Comparison of ENCODE assay signal across 8 cellular contexts in genomic region chr20:45812157-45813005, GRCh38. TPM values are rescaled to one million over a fixed set of nuclear protein-coding genes. Genes with fewer than 3 reads are reported as not detected.
A peak's percentile ranks its signal among the peaks of the same experiment; 100 is the strongest.
DNase-seq lines count a peak whose midpoint lies in the region; ATAC-seq and TF ChIP-seq lines count a peak whose summit lies in the region.

Gene UBE2C (plus strand): TSS chr20:45812644. CDS start chr20:45812696, 52 bp downstream.

- peak within 1 kb of the TSS; percentile 95 for H3K4me2 ChIP-seq in PC-3 (ENCODE audit: low read length)

- 1% methylated on average over 64 to 65 of the region's 65 CpGs for WGBS in esophagus, 2 donors

- H3F3A ChIP-seq in PC-3 (ENCODE audit: low read length, unreplicated experiment) = peaks cover 11% of the 10 kb centered on the region

- peak within 1 kb of the TSS; percentile 82 for H3K27ac ChIP-seq in PC-3 (ENCODE audit: low read length)
- H3K27ac ChIP-seq in esophagus (ENCODE audit: low read depth in 2 of 2, low read length in 1 of 2) = peak within 1 kb of the TSS; percentile 6 to 58

- H3K9ac ChIP-seq in PC-3 (ENCODE audit: low read length) (peak within 1 kb of the TSS; percentile 99), mucosa of stomach (ENCODE audit: low read length) (peak within 1 kb of the TSS; percentile 50)

- peaks cover 35% of the 10 kb centered on the region for H3K79me2 ChIP-seq in PC-3 (ENCODE audit: low read length)

- CTCF ChIA-PET in PC-3 (lab: Charles Lee) = interaction anchor here (0.6 kb wide), 1 partner anchor 80 kb away, joined by 3 read pairs; no protein-coding TSS in a partner anchor

- TSS peak; percentile 57 for BruUV-seq in PC-3 (replicated peaks; lab: Mats Ljungman, UMichigan)

- no peaks in the 10 kb centered on the region for H3K9me2 ChIP-seq in PC-3 (replicated peaks; ENCODE audit: low read length)

- no peaks in the 10 kb centered on the region for H3K27me3 ChIP-seq in PC-3 (ENCODE audit: low read length)
- no peaks in the 10 kb centered on the region for H3K27me3 ChIP-seq in esophagus (ENCODE audit: control insufficient read depth in 1 of 2, insufficient read depth in 2 of 2, low read length in 2 of 2)
- no peaks in the 10 kb centered on the region for H3K27me3 ChIP-seq in mucosa of stomach (ENCODE audit: control insufficient read depth, insufficient read depth, low read length)

- no peak for TF ChIP-seq CTCF in PC-3 (conservative IDR thresholded peaks at IDR 0.05; ENCODE audit: low read depth, low read length)

- TF ChIP-seq EP300 in Ishikawa (IDR thresholded peaks at IDR 0.05; ENCODE audit: borderline replicate concordance) = 0 out of 2 replicates have a peak, but pooled peaks have one; percentile 25

- POLR2A ChIA-PET in PC-3 (lab: Charles Lee; ENCODE audit: unreplicated experiment) = no interaction called here

- H3K9me3 ChIP-seq in PC-3 (ENCODE audit: low read length) = no peaks in the 10 kb centered on the region
- H3K9me3 ChIP-seq in esophagus (ENCODE audit: control insufficient read depth in 2 of 2, insufficient read depth in 1 of 2, low read depth in 1 of 2, low read length in 1 of 2) = no peaks in the 10 kb centered on the region
- H3K9me3 ChIP-seq in mucosa of stomach (ENCODE audit: control insufficient read depth, low read length) = no peaks in the 10 kb centered on the region

- H3K36me3 ChIP-seq in PC-3 (ENCODE audit: low read depth, low read length) = peaks cover 68% of the 10 kb centered on the region
- peaks cover 10 to 15% of the 10 kb centered on the region in 2 donors for H3K36me3 ChIP-seq in esophagus (ENCODE audit: control insufficient read depth in 2 of 2, insufficient read depth in 2 of 2, low read length in 1 of 2)
- H3K36me3 ChIP-seq in mucosa of stomach (ENCODE audit: control insufficient read depth, insufficient read depth, low read length) = peaks cover 6% of the 10 kb centered on the region

- peak; percentile 96 for ATAC-seq in GM21576 (IDR thresholded peaks at IDR 0.05; ENCODE audit: unreplicated experiment)
- ATAC-seq in PC-3 = peak; percentile 95

- H3K4me1 ChIP-seq in PC-3 (ENCODE audit: insufficient read depth, low read length) = peaks cover 35% of the 10 kb centered on the region
- peaks cover 0 to 7% of the 10 kb centered on the region in 2 donors for H3K4me1 ChIP-seq in esophagus (ENCODE audit: control insufficient read depth in 2 of 2, insufficient read depth in 2 of 2, low read length in 1 of 2)
- peaks cover 7% of the 10 kb centered on the region for H3K4me1 ChIP-seq in mucosa of stomach (ENCODE audit: control insufficient read depth, insufficient read depth, low read length)

- no peak for TF ChIP-seq RAD21 in Ishikawa (IDR thresholded peaks at IDR 0.05; ENCODE audit: low read depth)

- H4K20me1 ChIP-seq in PC-3 (ENCODE audit: low read length) = peaks cover 11% of the 10 kb centered on the region; the same call in 1 of the 2 replicates

- intact Hi-C loops in PC-3 (cut with micrococcal nuclease) = loop anchor here (1.0 to 10.0 kb wide), 5 partner anchors 14 to 122 kb away; partner anchors contain the start of genes ACOT8, CTSA, NEURL2 and PCIF1

- H3K4me3 ChIP-seq in PC-3 (ENCODE audit: low read length) = peak within 1 kb of the TSS; percentile 98
- peak within 1 kb of the TSS; percentile 61 to 74 for H3K4me3 ChIP-seq in esophagus (ENCODE audit: low read depth in 1 of 2, low read length in 2 of 2)
- peak within 1 kb of the TSS; percentile 27 for H3K4me3 ChIP-seq in mucosa of stomach (ENCODE audit: low read length)

- DNase-seq in DMS114 treated with DMSO at 0.1 percent for 48 hours (lab: John Stamatoyannopoulos, UW; ENCODE audit: unreplicated experiment) (peak; percentile 88), PC-3 (peak; percentile 100)
- peak; percentile 88 for DNase-seq in activated T-cell treated with anti-CD3 and anti-CD28 coated beads, Interleukin-2, amount 50 U/mL, for 1 hour
- peak; percentile 96 for DNase-seq in stimulated activated CD8-positive, alpha-beta memory T cell treated with anti-CD3 and anti-CD28 coated beads, Interleukin-4, amount 100 ng/mL, for 48 hours

- H2AFZ ChIP-seq in PC-3 (ENCODE audit: low read length) = peak within 1 kb of the TSS; percentile 89

TF ChIP-seq in Ishikawa, 13 proteins besides CTCF, POLR2A, EP300 and RAD21:
- TF ChIP-seq FOXM1 (IDR thresholded peaks at IDR 0.05; ENCODE audit: borderline replicate concordance, low read depth) (peak; percentile 100), TCF12 (IDR thresholded peaks at IDR 0.05; ENCODE audit: low read depth) (0 out of 2 replicates have a peak, but pooled peaks have one; percentile 29), USF1 (IDR thresholded peaks at IDR 0.05) (peak; percentile 94), ZBTB7A (IDR thresholded peaks at IDR 0.05; ENCODE audit: low read depth) (0 out of 2 replicates have a peak, but pooled peaks have one; percentile 37), NFIC (IDR thresholded peaks at IDR 0.05) (no peak; the same call in 1 of the 2 replicates), TAF1 (IDR thresholded peaks at IDR 0.05; ENCODE audit: low read depth) (peak; percentile 86), EGR1 (IDR thresholded peaks at IDR 0.05) (no peak), MAX (IDR thresholded peaks at IDR 0.05) (peak; percentile 84), YY1 (IDR thresholded peaks at IDR 0.05; ENCODE audit: low read depth) (no peak)

RNA-seq across cellular contexts. Expression of gene UBE2C, which starts in this region (rescaled TPM):
- total RNA-seq in PC-3 (2014; rRNA removed) = 251 and 304 TPM in 2 replicates
- polyA plus RNA-seq in esophagus = 10 to 100 TPM; 53.1 to 83.4 TPM

Comparison
In these comparisons a context has a peak if more than half of its experiments do, and no peak if none do; other contexts are left out.
1. Peak in every context shown above with its lines: DNase-seq, ATAC-seq, H3K4me3 ChIP-seq and H3K27ac ChIP-seq.
2. H3K4me3 ChIP-seq: peak in every context shown above with its lines; median percentile 98 in PC-3; 68 in esophagus; 27 in mucosa of stomach.